ENCODE assay signal across 1 cellular context in the genomic region with DNA sequence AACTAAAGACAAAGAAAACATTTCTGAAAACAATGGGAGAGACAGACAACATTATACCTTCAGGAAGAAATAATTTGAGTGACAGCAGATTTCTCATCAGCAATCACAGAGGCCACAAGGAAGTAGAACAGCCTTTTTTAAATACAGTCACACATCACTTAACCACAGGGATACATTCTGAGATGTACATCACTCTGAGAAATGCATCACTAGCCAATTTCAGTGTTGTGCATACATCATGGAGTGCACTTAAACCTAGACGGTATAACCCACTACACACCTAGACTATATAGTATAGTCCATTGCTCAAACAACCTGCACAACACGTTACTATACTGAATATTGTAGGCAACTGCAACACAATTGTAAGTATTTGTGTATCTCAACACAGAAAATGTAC.
TF ChIP-seq lines count a peak whose summit lies in the region.

No MANE protein-coding gene starts in this region.

TF ChIP-seq in GM12878, 131 proteins besides CTCF, POLR2A, EP300 and RAD21:
- no peak for TF ChIP-seq BHLHE40 (IDR thresholded peaks at IDR 0.05; ENCODE audit: borderline replicate concordance in 1 of 2, low read depth in 2 of 2, low read length in 1 of 2)
- TF ChIP-seq, protein P1, sequence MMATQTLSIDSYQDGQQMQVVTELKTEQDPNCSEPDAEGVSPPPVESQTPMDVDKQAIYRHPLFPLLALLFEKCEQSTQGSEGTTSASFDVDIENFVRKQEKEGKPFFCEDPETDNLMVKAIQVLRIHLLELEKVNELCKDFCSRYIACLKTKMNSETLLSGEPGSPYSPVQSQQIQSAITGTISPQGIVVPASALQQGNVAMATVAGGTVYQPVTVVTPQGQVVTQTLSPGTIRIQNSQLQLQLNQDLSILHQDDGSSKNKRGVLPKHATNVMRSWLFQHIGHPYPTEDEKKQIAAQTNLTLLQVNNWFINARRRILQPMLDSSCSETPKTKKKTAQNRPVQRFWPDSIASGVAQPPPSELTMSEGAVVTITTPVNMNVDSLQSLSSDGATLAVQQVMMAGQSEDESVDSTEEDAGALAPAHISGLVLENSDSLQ (IDR thresholded peaks at IDR 0.05) = peak; percentile 46; the same call in 1 of the 2 replicates
